In the genomic region with DNA sequence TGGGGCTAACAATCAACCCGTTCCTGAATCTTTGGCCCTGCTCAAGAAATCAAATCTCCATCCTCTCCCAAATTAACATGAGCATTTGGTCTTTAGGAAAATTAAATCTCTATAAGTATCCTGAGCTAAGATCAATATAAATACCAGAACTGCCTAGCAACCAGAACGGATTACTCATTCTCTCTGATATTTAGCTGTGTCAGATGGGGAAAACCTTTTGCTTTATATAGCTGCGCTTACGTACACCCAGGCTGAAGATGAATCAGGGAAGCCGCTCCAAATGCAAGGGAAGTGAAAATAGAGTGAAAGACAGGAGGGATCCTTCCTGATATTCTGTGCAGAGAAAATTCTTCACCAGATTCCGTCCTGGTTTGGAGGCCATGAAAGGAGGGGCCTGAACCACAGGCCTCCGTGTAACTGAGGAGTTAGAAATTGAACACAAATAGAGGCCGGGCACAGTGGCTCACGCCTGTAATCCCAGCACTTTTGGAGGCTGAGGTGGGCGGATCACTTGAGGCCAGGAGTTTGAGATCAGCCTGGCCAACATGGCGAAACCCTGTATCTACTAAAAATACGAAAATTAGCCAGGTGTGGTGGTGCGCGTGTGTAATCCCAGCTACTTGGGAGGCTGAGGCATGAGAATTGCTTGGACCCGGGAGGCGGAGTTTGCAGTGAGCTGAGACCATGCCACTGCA, we compare ENCODE assay signal across 8 cellular contexts. TPM values are rescaled to one million over a fixed set of nuclear protein-coding genes. Genes with fewer than 3 reads are reported as not detected.
DNase-seq lines count a peak whose midpoint lies in the region; ATAC-seq and TF ChIP-seq lines count a peak whose summit lies in the region.

No MANE protein-coding gene starts in this region.

- peak overlapping the region; percentile 37 to 39 for H3K9ac ChIP-seq in stomach smooth muscle (ENCODE audit: low read length in 2 of 2)

- ATAC-seq in HG02623 (IDR thresholded peaks at IDR 0.05; ENCODE audit: unreplicated experiment): no peak

- H3K4me3 ChIP-seq in astrocyte of the cerebellum (ENCODE audit: low read depth, low read length): no peak overlapping the region
- H3K4me3 ChIP-seq in stomach smooth muscle (ENCODE audit: low read length in 2 of 2): no peak overlapping the region
- H3K4me3 ChIP-seq in HAP-1: no peak overlapping the region

- peaks cover 12% of the 10 kb centered on the region for H3K4me1 ChIP-seq in stomach smooth muscle (ENCODE audit: control insufficient read depth, insufficient read depth, low read length)
- peaks cover 20% of the 10 kb centered on the region for H3K4me1 ChIP-seq in HAP-1

- H3K9me3 ChIP-seq in stomach smooth muscle (ENCODE audit: control insufficient read depth in 2 of 2, low read length in 2 of 2) (no peaks in the 10 kb centered on the region), HAP-1 (no peaks in the 10 kb centered on the region)

- in situ Hi-C loops in astrocyte of the cerebellum (cut with HindIII; ENCODE audit: low sequenced_read_pairs): no loop called here
- in situ Hi-C loops in HAP-1 (cut with MboI; ENCODE audit: low sequenced_read_pairs): no loop called here

- peak overlapping the region; percentile 13 for H3K27ac ChIP-seq in stomach smooth muscle (ENCODE audit: low read length)

- no peaks in the 10 kb centered on the region for H3K36me3 ChIP-seq in stomach smooth muscle (ENCODE audit: control insufficient read depth in 2 of 2, insufficient read depth in 2 of 2, low read length in 2 of 2)
- H3K36me3 ChIP-seq in HAP-1 (replicated peaks): no peaks in the 10 kb centered on the region

- H3K27me3 ChIP-seq in stomach smooth muscle (ENCODE audit: control insufficient read depth in 1 of 2, insufficient read depth in 2 of 2, low read length in 2 of 2): no peaks in the 10 kb centered on the region
- no peaks in the 10 kb centered on the region for H3K27me3 ChIP-seq in HAP-1 (ENCODE audit: low read depth)

- TF ChIP-seq CTCF in astrocyte of the cerebellum (IDR thresholded peaks at IDR 0.05; ENCODE audit: low read depth, low read length, missing control alignments): no peak

- DNase-seq in HT-29 (ENCODE audit: low spot score): peak; percentile 11
- DNase-seq in astrocyte of the cerebellum (ENCODE audit: low read depth): peak; percentile 80
- DNase-seq in kidney tubule cell (ENCODE audit: low spot score): peak; percentile 72
- no peak for DNase-seq in 8988T
- DNase-seq in D341Med (ENCODE audit: low spot score): no peak
- DNase-seq in HAP-1 (ENCODE audit: low spot score in 2 of 2): no peak

RNA-seq across cellular contexts. Expression of gene GRB2, which starts 23.4 kb away (rescaled TPM):
- total RNA-seq in HT-29 (2014; rRNA removed; shearing (Covaris generic)): 135 and 169 TPM in 2 replicates

RNA-seq across cellular contexts. Expression of gene TMEM94, which starts 27.5 kb away (rescaled TPM):
- 34.9 and 50.5 TPM in 2 replicates for total RNA-seq in HT-29 (2014; rRNA removed; shearing (Covaris generic))

Comparison
In these comparisons a context has a peak if more than half of its experiments do, and no peak if none do; other contexts are left out.
1. DNase-seq: peak in HT-29 (single experiment), astrocyte of the cerebellum (single experiment) and kidney tubule cell (single experiment); none in 8988T (single experiment), D341Med (single experiment) and HAP-1 (0 of 2).